In genomic region chr18:32095571-32096229, GRCh38 we compare ENCODE assay signal across 17 cellular contexts. TPM values are rescaled to one million over a fixed set of nuclear protein-coding genes. Genes with fewer than 3 reads are reported as not detected.
DNase-seq lines count a peak whose midpoint lies in the region; ATAC-seq lines count a peak whose summit lies in the region.
"Had no signal": no experiment of that assay in that cellular context is flagged by ENCODE, and none has a peak within 500 bp of the region (broad histone marks: within the 10 kb centered on the region; RNA-seq: fewer than 3 reads in every experiment).

No MANE protein-coding gene starts in this region.

- H3K4me1 Mint-ChIP-seq in activated CD4-positive, alpha-beta T cell treated with anti-CD3 and anti-CD28 coated beads for 36 hours = peaks cover 59% of the 10 kb centered on the region
- H3K4me1 Mint-ChIP-seq in IgD-negative memory B cell = peaks cover 40 to 48% (median 47%) of the 10 kb centered on the region in 3 donors
- peaks cover 59% of the 10 kb centered on the region for H3K4me1 Mint-ChIP-seq in activated naive CD8-positive, alpha-beta T cell (ENCODE audit: low read depth)
- peaks cover 35 to 42% of the 10 kb centered on the region in 2 donors for H3K4me1 Mint-ChIP-seq in natural killer cell treated with Interleukin-12 subunit alpha and Interleukin-12 subunit beta and Interleukin-15 and Interleukin-18, amount 100 ng/mL, for 72 hours (ENCODE audit: low read depth in 2 of 2)

- POLR2A ChIA-PET in activated CD4-positive, alpha-beta T cell treated with anti-CD3 and anti-CD28 coated beads for 36 hours (lab: Charles Lee) = interaction anchor here (0.6 to 2.0 kb wide), 6 partner anchors 10 to 153 kb away, joined by 3 to 8 read pairs (median 4); partner anchors contain the start of gene TRAPPC8

- peak overlapping the region; percentile 93 for H3K4me3 Mint-ChIP-seq in activated CD4-positive, alpha-beta T cell treated with anti-CD3 and anti-CD28 coated beads for 36 hours
- H3K4me3 Mint-ChIP-seq in IgD-negative memory B cell = peak overlapping the region in 3 of 4 donors; percentile 15 to 85 (median 19)
- H3K4me3 Mint-ChIP-seq in activated naive CD8-positive, alpha-beta T cell = peak overlapping the region; percentile 92
- H3K4me3 Mint-ChIP-seq in natural killer cell treated with Interleukin-12 subunit alpha and Interleukin-12 subunit beta and Interleukin-15 and Interleukin-18, amount 100 ng/mL, for 72 hours = peak overlapping the region; percentile 97

- CTCF ChIA-PET in activated CD4-positive, alpha-beta T cell treated with anti-CD3 and anti-CD28 coated beads for 36 hours (lab: Charles Lee) = interaction anchor here (1.5 to 1.9 kb wide), 2 partner anchors 12 to 74 kb away, joined by 4 to 7 read pairs; no protein-coding TSS in a partner anchor

- intact Hi-C loops in activated CD4-positive, alpha-beta T cell treated with anti-CD3 and anti-CD28 coated beads for 36 hours (cut with DNase I, micrococcal nuclease) = loop anchor here in 1 of 2 experiments (10.0 kb wide), 1 partner anchor 441 kb away; no protein-coding TSS in a partner anchor

- H3K27ac Mint-ChIP-seq in activated CD4-positive, alpha-beta T cell treated with anti-CD3 and anti-CD28 coated beads for 36 hours = peak overlapping the region; percentile 78
- H3K27ac Mint-ChIP-seq in IgD-negative memory B cell = peak overlapping the region; percentile 17 to 59 (median 22)
- H3K27ac Mint-ChIP-seq in activated naive CD8-positive, alpha-beta T cell = peak overlapping the region; percentile 84
- H3K27ac Mint-ChIP-seq in natural killer cell treated with Interleukin-12 subunit alpha and Interleukin-12 subunit beta and Interleukin-15 and Interleukin-18, amount 100 ng/mL, for 72 hours = peak overlapping the region; percentile 58 to 91

- H3K27me3 Mint-ChIP-seq in activated CD4-positive, alpha-beta T cell treated with anti-CD3 and anti-CD28 coated beads for 36 hours = no peaks in the 10 kb centered on the region
- no peaks in the 10 kb centered on the region for H3K27me3 Mint-ChIP-seq in IgD-negative memory B cell
- H3K27me3 Mint-ChIP-seq in activated naive CD8-positive, alpha-beta T cell = no peaks in the 10 kb centered on the region
- no peaks in the 10 kb centered on the region for H3K27me3 Mint-ChIP-seq in natural killer cell treated with Interleukin-12 subunit alpha and Interleukin-12 subunit beta and Interleukin-15 and Interleukin-18, amount 100 ng/mL, for 72 hours

- no peak overlapping the region for H3K27ac ChIP-seq in substantia nigra (ENCODE audit: low read depth, low read length, poor library complexity, severe bottlenecking)
- H3K27ac ChIP-seq: tibial artery had no signal

- ATAC-seq in activated CD4-positive, alpha-beta T cell treated with anti-CD3 and anti-CD28 coated beads for 36 hours = no peak
- no peak for ATAC-seq in natural killer cell treated with Interleukin-12 subunit alpha and Interleukin-12 subunit beta and Interleukin-15 and Interleukin-18, amount 100 ng/mL, for 72 hours
- ATAC-seq: activated CD4-positive, CD25-positive, alpha-beta regulatory T cell treated with anti-CD3 and anti-CD28 coated beads, Interleukin-2, amount 50 U/mL, for 24 hours; sciatic nerve had no signal

- H3K9me3 Mint-ChIP-seq in activated CD4-positive, alpha-beta T cell treated with anti-CD3 and anti-CD28 coated beads for 36 hours (ENCODE audit: low read depth) = no peaks in the 10 kb centered on the region
- H3K9me3 Mint-ChIP-seq in IgD-negative memory B cell = no peaks in the 10 kb centered on the region
- no peaks in the 10 kb centered on the region for H3K9me3 Mint-ChIP-seq in activated naive CD8-positive, alpha-beta T cell (ENCODE audit: low read depth)
- H3K9me3 Mint-ChIP-seq in natural killer cell treated with Interleukin-12 subunit alpha and Interleukin-12 subunit beta and Interleukin-15 and Interleukin-18, amount 100 ng/mL, for 72 hours = no peaks in the 10 kb centered on the region

- H3K36me3 Mint-ChIP-seq in activated CD4-positive, alpha-beta T cell treated with anti-CD3 and anti-CD28 coated beads for 36 hours (ENCODE audit: low read depth) = peaks cover 48% of the 10 kb centered on the region
- H3K36me3 Mint-ChIP-seq in IgD-negative memory B cell = peaks cover 6% of the 10 kb centered on the region
- H3K36me3 Mint-ChIP-seq in activated naive CD8-positive, alpha-beta T cell = peaks cover 20% of the 10 kb centered on the region
- H3K36me3 Mint-ChIP-seq in natural killer cell treated with Interleukin-12 subunit alpha and Interleukin-12 subunit beta and Interleukin-15 and Interleukin-18, amount 100 ng/mL, for 72 hours = peaks cover 26% of the 10 kb centered on the region

- DNase-seq in activated CD4-positive, alpha-beta T cell treated with anti-CD3 and anti-CD28 coated beads for 36 hours = no peak
- DNase-seq in activated CD4-positive, alpha-beta T cell treated with anti-CD3 and anti-CD28 coated beads, Interleukin-2, amount 50 U/mL, for 4 hours = no peak
- no peak for DNase-seq in natural killer cell treated with Interleukin-12 subunit alpha and Interleukin-12 subunit beta and Interleukin-15 and Interleukin-18, amount 100 ng/mL, for 72 hours (ENCODE audit: low spot score)
- DNase-seq in substantia nigra (lab: John Stamatoyannopoulos, UW) = no peak
- no peak for DNase-seq in germinal center (ENCODE audit: low spot score)
- no peak for DNase-seq in NCI-H187 (lab: John Stamatoyannopoulos, UW)
- DNase-seq: activated effector memory CD4-positive, alpha-beta T cell treated with Interleukin-2 at 50 U/mL for 16 hours; dorsolateral prefrontal cortex; head of caudate nucleus; IMR-90; NCI-H2081 treated with DMSO at 0.1 percent for 48 hours; NCI-H748 treated with DMSO at 0.1 percent for 48 hours; tibial artery had no signal

RNA-seq across cellular contexts. Expression of gene RNF138, which starts 4.0 kb away (rescaled TPM):
- 10 to 100 TPM; 84.4 to 85.1 TPM for total RNA-seq in activated CD4-positive, alpha-beta T cell treated with anti-CD3 and anti-CD28 coated beads for 36 hours
- polyA plus RNA-seq in IgD-negative memory B cell = 62.4 TPM
- total RNA-seq in natural killer cell treated with Interleukin-12 subunit alpha and Interleukin-12 subunit beta and Interleukin-15 and Interleukin-18, amount 100 ng/mL, for 72 hours = 10 to 100 TPM; 59.2 to 62.5 TPM

Comparison
In these comparisons a context has a peak if more than half of its experiments do, and no peak if none do; other contexts are left out.
1. H3K27ac Mint-ChIP-seq: peak in every context shown above with its lines; median percentile 84 in activated naive CD8-positive, alpha-beta T cell; 78 in activated CD4-positive, alpha-beta T cell treated with anti-CD3 and anti-CD28 coated beads for 36 hours; 74 in natural killer cell treated with Interleukin-12 subunit alpha and Interleukin-12 subunit beta and Interleukin-15 and Interleukin-18, amount 100 ng/mL, for 72 hours; 22 in IgD-negative memory B cell.
2. H3K4me3 Mint-ChIP-seq: peak in every context shown above with its lines; median percentile 97 in natural killer cell treated with Interleukin-12 subunit alpha and Interleukin-12 subunit beta and Interleukin-15 and Interleukin-18, amount 100 ng/mL, for 72 hours; 93 in activated CD4-positive, alpha-beta T cell treated with anti-CD3 and anti-CD28 coated beads for 36 hours; 92 in activated naive CD8-positive, alpha-beta T cell; 19 in IgD-negative memory B cell.